ENCODE assay signal across 8 cellular contexts in genomic region chr2:207723425-207723787, GRCh38. TPM values are rescaled to one million over a fixed set of nuclear protein-coding genes. Genes with fewer than 3 reads are reported as not detected.
DNase-seq lines count a peak whose midpoint lies in the region; ATAC-seq, FAIRE-seq and TF ChIP-seq lines count a peak whose summit lies in the region.
"Not testable (repeated sequence)": the region's sequence is repeated elsewhere in the genome, so short reads cannot be mapped to it uniquely, and the experiment has no call there.

No MANE protein-coding gene starts in this region.

- H3K36me3 Mint-ChIP-seq in activated T-cell treated with anti-CD3 and anti-CD28 coated beads, Interleukin-2, amount 50 U/mL, for 72 hours (ENCODE audit: insufficient read depth in 2 of 2), result not testable (repeated sequence)

- H3K4me2 ChIP-seq in SK-N-SH, result 0 out of 2 replicates have a peak overlapping the region, but pooled peaks have one; percentile 17

- H3K27ac Mint-ChIP-seq in activated T-cell treated with anti-CD3 and anti-CD28 coated beads, Interleukin-2, amount 50 U/mL, for 72 hours, result peak overlapping the region; percentile 79

- not testable (repeated sequence) for H3K9ac ChIP-seq in SK-N-SH

- POLR2A ChIA-PET in SK-N-SH (lab: Yijun Ruan, JAX), result not testable (repeated sequence)

- H3K4me3 ChIP-seq in SK-N-SH (ENCODE audit: low read depth in 2 of 2, low read length in 1 of 2); body of pancreas; mucosa of descending colon; upper lobe of right lung: not testable (repeated sequence)

- H2AFZ ChIP-seq in SK-N-SH (ENCODE audit: low read depth), result not testable (repeated sequence)

- CTCF ChIA-PET in SK-N-SH (lab: Yijun Ruan, JAX), result interaction anchor here (0.6 to 5.9 kb wide), 3 partner anchors 11 to 31 kb away, joined by 3 to 33 read pairs (median 4); no protein-coding TSS in a partner anchor

- H3K4me3 Mint-ChIP-seq in activated T-cell treated with anti-CD3 and anti-CD28 coated beads, Interleukin-2, amount 50 U/mL, for 72 hours, result peak overlapping the region in 1 of 2 donors; percentile 34

- H3F3A ChIP-seq in SK-N-SH (replicated peaks; ENCODE audit: insufficient read depth), result peaks cover 35% of the 10 kb centered on the region

- H3K4me1 Mint-ChIP-seq in activated T-cell treated with anti-CD3 and anti-CD28 coated beads, Interleukin-2, amount 50 U/mL, for 72 hours (ENCODE audit: low read depth), result peaks cover 55% of the 10 kb centered on the region

- H4K20me1 ChIP-seq in SK-N-SH (ENCODE audit: insufficient read depth), result not testable (repeated sequence)

- H3K9me2 ChIP-seq in SK-N-SH, result not testable (repeated sequence)

- not testable (repeated sequence) for TF ChIP-seq POLR2A in body of pancreas (IDR thresholded peaks at IDR 0.05)

- intact Hi-C loops in body of pancreas (cut with DNase I); mucosa of descending colon (cut with DNase I, micrococcal nuclease); upper lobe of right lung (cut with DNase I): not testable (repeated sequence)

- peaks cover 58% of the 10 kb centered on the region for H3K79me2 ChIP-seq in SK-N-SH (ENCODE audit: insufficient read depth)

- not testable (repeated sequence) for H3K9me3 ChIP-seq in SK-N-SH, body of pancreas, mucosa of descending colon, upper lobe of right lung

- H3K27ac ChIP-seq in SK-N-SH (ENCODE audit: low read depth in 2 of 2, low read length in 1 of 2) (peak overlapping the region in 1 of 2 experiments; percentile 35; a peak in 2 of 4 replicates), body of pancreas (peak overlapping the region in 1 of 4 donors; percentile 7)
- not testable (repeated sequence) for H3K27ac ChIP-seq in upper lobe of right lung

- TF ChIP-seq EP300 in SK-N-SH (IDR thresholded peaks at IDR 0.05; ENCODE audit: borderline replicate concordance in 1 of 2, low read depth in 1 of 2, low read length in 1 of 2), result not testable (repeated sequence)

- ATAC-seq in activated T-cell treated with anti-CD3 and anti-CD28 coated beads, Interleukin-2, amount 50 U/mL, for 72 hours (replicated peaks in 1 of 2), result not testable (repeated sequence)
- peak; percentile 53 for ATAC-seq in body of pancreas
- ATAC-seq in esophagus mucosa, result peak; percentile 43
- peak; percentile 72 for ATAC-seq in mucosa of descending colon
- ATAC-seq in upper lobe of right lung, result peak; percentile 68

- not testable (repeated sequence) for H3K27me3 Mint-ChIP-seq in activated T-cell treated with anti-CD3 and anti-CD28 coated beads, Interleukin-2, amount 50 U/mL, for 72 hours (ENCODE audit: low read depth)

- not testable (repeated sequence) for TF ChIP-seq CTCF in SK-N-SH (IDR thresholded peaks at IDR 0.05); body of pancreas (IDR thresholded peaks at IDR 0.05); mucosa of descending colon (IDR thresholded peaks at IDR 0.05); upper lobe of right lung (IDR thresholded peaks at IDR 0.05)

- 82% methylated on average over 8 of the region's 8 CpGs for WGBS in SK-N-SH (ENCODE audit: low lambda C conversion rate)
- 51 to 70% methylated on average over 8 of the region's 8 CpGs for WGBS in body of pancreas, 2 donors

- H3K4me1 ChIP-seq in SK-N-SH (ENCODE audit: control insufficient read depth in 1 of 2, insufficient read depth in 2 of 2, low read depth in 1 of 2, low read length in 1 of 2) (peaks cover 0 to 27% of the 10 kb centered on the region in 2 experiments; a peak in 2 of 4 replicates), body of pancreas (peaks cover 26% of the 10 kb centered on the region), upper lobe of right lung (peaks cover 17% of the 10 kb centered on the region)
- H3K4me1 ChIP-seq in mucosa of descending colon (ENCODE audit: low read depth), result not testable (repeated sequence)

- H3K9me3 Mint-ChIP-seq in activated T-cell treated with anti-CD3 and anti-CD28 coated beads, Interleukin-2, amount 50 U/mL, for 72 hours, result not testable (repeated sequence)

- not testable (repeated sequence) for H3K27me3 ChIP-seq in SK-N-SH (ENCODE audit: insufficient read depth); body of pancreas; upper lobe of right lung

- FAIRE-seq in GM19239 (lab: Jason Lieb, UNC), result peak; percentile 8

- not testable (repeated sequence) for DNase-seq in GM19239 (ENCODE audit: insufficient read length, low spot score); SK-N-SH; activated T-cell treated with anti-CD3 and anti-CD28 coated beads, Interleukin-2, amount 50 U/mL, for 72 hours
- peak; percentile 47 for DNase-seq in M059J (ENCODE audit: low read depth)
- DNase-seq in body of pancreas, result peak in 2 of 4 donors; percentile 25 to 49
- DNase-seq in mucosa of descending colon, result peak in 1 of 3 donors; percentile 44
- DNase-seq in upper lobe of right lung, result peak; percentile 70

- not testable (repeated sequence) for H3K36me3 ChIP-seq in SK-N-SH (replicated peaks in 1 of 2; ENCODE audit: control insufficient read depth in 1 of 2, insufficient read depth in 2 of 2, low read length in 1 of 2); body of pancreas (replicated peaks in 1 of 2; ENCODE audit: insufficient read depth in 1 of 2, low read depth in 2 of 2); mucosa of descending colon (ENCODE audit: low read depth); upper lobe of right lung

- TF ChIP-seq RAD21 in SK-N-SH (IDR thresholded peaks at IDR 0.05; ENCODE audit: low read length), result not testable (repeated sequence)

TF ChIP-seq in SK-N-SH, 30 proteins besides CTCF, POLR2A, EP300 and RAD21:
- TF ChIP-seq JUND (IDR thresholded peaks at IDR 0.05), result 0 out of 2 replicates have a peak, but pooled peaks have one; percentile 11
TF ChIP-seq in SK-N-SH: peak in this region for 1; not testable (repeated sequence) for 29.

RNA-seq across cellular contexts. Expression of gene CCNYL1, which starts 12.0 kb away (rescaled TPM):
- total RNA-seq in M059J (2014; rRNA removed; shearing (Covaris generic)), result 7.9 and 14.5 TPM in 2 replicates
- polyA plus RNA-seq in SK-N-SH (2012; rRNA removed), result 8.7 and 10.0 TPM in 2 replicates
- 12.3 and 13.0 TPM in 2 replicates for polyA plus RNA-seq in SK-N-SH (2012; cell fraction: cytosol; rRNA removed)
- polyA plus RNA-seq in SK-N-SH (2012; cell fraction: nucleus; rRNA removed), result 9.4 and 13.2 TPM in 2 replicates
- total RNA-seq in activated T-cell treated with anti-CD3 and anti-CD28 coated beads, Interleukin-2, amount 50 U/mL, for 72 hours, result 1 to 10 TPM; 5.1 to 7.0 TPM
- total RNA-seq in body of pancreas, result 10 to 100 TPM; 14.5 to 14.8 TPM
- total RNA-seq in esophagus mucosa, result 19.0 TPM
- total RNA-seq in mucosa of descending colon, result 10 to 100 TPM; 27.8 to 53.9 (median 32.0) TPM
- 25.7 TPM for total RNA-seq in upper lobe of right lung

RNA-seq across cellular contexts. Expression of gene FZD5, which starts 46.3 kb away (rescaled TPM):
- total RNA-seq in M059J (2014; rRNA removed; shearing (Covaris generic)), result 3.4 and 5.2 TPM in 2 replicates
- 0.52 and 0.72 TPM in 2 replicates for polyA plus RNA-seq in SK-N-SH (2012; rRNA removed)
- 0.66 and 0.72 TPM in 2 replicates for polyA plus RNA-seq in SK-N-SH (2012; cell fraction: cytosol; rRNA removed)
- polyA plus RNA-seq in SK-N-SH (2012; cell fraction: nucleus; rRNA removed), result 0.41 and 0.66 TPM in 2 replicates
- total RNA-seq in activated T-cell treated with anti-CD3 and anti-CD28 coated beads, Interleukin-2, amount 50 U/mL, for 72 hours, result under 1 TPM; 0.65 to 0.70 TPM
- 10 to 100 TPM; 26.7 to 27.5 TPM for total RNA-seq in body of pancreas
- total RNA-seq in esophagus mucosa, result 11.8 TPM
- 100 to 1,000 TPM in 2 of 3 donors, 10 to 100 TPM in 1; 89.9 to 140 (median 125) TPM for total RNA-seq in mucosa of descending colon
- total RNA-seq in upper lobe of right lung, result 42.5 TPM
